ENCODE assay signal across 6 cellular contexts in genomic region chr2:234608946-234609345, GRCh38.
"Had no signal": no experiment of that assay in that cellular context is flagged by ENCODE, and none has a peak within 500 bp of the region (broad histone marks: within the 10 kb centered on the region; RNA-seq: fewer than 3 reads in every experiment).

No MANE protein-coding gene starts in this region.

- ATAC-seq: GM23338, HepG2 had no signal

- H3K27ac ChIP-seq: HL-60 had no signal

- H3K27ac Mint-ChIP-seq: GM23338, H9 had no signal

- H3K4me3 Mint-ChIP-seq: GM23338, H9, IgD-negative memory B cell had no signal

- H3K4me2 ChIP-seq: GM23338 had no signal

- H3K4me3 ChIP-seq: GM23338 had no signal

- H3K4me1 Mint-ChIP-seq: IgD-negative memory B cell had no signal

- DNase-seq: H9, HCEC 1CT had no signal
